ENCODE assay signal across 1 cellular context in the genomic region with DNA sequence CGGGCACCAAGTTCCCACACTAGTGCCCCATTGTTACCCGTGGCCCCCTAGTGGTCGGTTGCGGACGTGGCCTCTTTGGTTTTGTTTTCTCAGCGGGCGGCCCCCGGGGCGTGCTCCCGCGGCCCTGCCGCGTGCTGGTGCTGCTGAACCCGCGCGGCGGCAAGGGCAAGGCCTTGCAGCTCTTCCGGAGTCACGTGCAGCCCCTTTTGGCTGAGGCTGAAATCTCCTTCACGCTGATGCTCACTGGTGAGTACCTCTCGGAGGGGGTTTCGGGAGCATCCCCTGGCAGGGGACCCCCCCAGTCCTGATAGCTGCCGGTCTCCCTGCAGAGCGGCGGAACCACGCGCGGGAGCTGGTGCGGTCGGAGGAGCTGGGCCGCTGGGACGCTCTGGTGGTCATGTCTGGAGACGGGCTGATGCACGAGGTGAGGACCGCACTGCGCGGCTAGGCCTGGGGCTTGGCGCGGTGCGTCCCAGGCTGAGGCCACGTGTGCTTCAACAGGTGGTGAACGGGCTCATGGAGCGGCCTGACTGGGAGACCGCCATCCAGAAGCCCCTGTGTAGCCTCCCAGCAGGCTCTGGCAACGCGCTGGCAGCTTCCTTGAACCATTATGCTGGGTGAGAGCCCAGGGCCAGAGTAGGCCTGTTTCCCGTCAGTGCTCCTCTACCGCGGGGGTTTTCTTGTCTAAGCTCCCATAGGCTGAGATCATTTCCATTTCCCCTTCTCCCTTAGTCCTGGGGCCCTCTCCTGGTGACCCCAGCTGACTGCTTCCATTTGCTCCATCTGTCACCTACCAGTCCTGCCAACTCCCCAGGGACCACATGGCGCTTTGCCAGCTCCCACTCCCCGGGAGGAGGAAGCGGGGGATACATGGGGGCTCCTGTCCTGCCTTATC.
A peak's percentile ranks its signal among the peaks of the same experiment; 100 is the strongest.
TF ChIP-seq lines count a peak whose summit lies in the region.

No MANE protein-coding gene starts in this region.

TF ChIP-seq in HepG2, 621 proteins besides CTCF, POLR2A, EP300 and RAD21 (continued from another document):
- TF ChIP-seq, protein P1, sequence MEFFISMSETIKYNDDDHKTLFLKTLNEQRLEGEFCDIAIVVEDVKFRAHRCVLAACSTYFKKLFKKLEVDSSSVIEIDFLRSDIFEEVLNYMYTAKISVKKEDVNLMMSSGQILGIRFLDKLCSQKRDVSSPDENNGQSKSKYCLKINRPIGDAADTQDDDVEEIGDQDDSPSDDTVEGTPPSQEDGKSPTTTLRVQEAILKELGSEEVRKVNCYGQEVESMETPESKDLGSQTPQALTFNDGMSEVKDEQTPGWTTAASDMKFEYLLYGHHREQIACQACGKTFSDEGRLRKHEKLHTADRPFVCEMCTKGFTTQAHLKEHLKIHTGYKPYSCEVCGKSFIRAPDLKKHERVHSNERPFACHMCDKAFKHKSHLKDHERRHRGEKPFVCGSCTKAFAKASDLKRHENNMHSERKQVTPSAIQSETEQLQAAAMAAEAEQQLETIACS (CRISPR knock-in tag; IDR thresholded peaks at IDR 0.05), result peak; percentile 90
- TF ChIP-seq PLRG1 (conservative IDR thresholded peaks at IDR 0.05) (no peak), POLR2G (IDR thresholded peaks at IDR 0.05; ENCODE audit: low read depth, low read length) (peak; percentile 20), ZNF709 (CRISPR knock-in tag; IDR thresholded peaks at IDR 0.05) (peak; percentile 97), REPIN1 (CRISPR knock-in tag; IDR thresholded peaks at IDR 0.05; ENCODE audit: borderline replicate concordance, low read depth) (peak; percentile 97), ZFAT (CRISPR knock-in tag; conservative IDR thresholded peaks at IDR 0.05) (peak; percentile 97), ZNF501 (CRISPR knock-in tag; IDR thresholded peaks at IDR 0.05) (peak; percentile 87), BHLHE40 (IDR thresholded peaks at IDR 0.05; ENCODE audit: low read length) (peak; percentile 95), ZNF619 (CRISPR knock-in tag; IDR thresholded peaks at IDR 0.05) (no peak; the same call in 1 of the 2 replicates), STAT5B (CRISPR knock-in tag; IDR thresholded peaks at IDR 0.05) (no peak), ZNF382 (CRISPR knock-in tag; IDR thresholded peaks at IDR 0.05; ENCODE audit: borderline replicate concordance) (no peak), ZNF713 (CRISPR knock-in tag; IDR thresholded peaks at IDR 0.05) (no peak), TEAD3 (CRISPR knock-in tag; optimal IDR thresholded peaks at IDR 0.05; ENCODE audit: borderline replicate concordance) (peak; percentile 62), SIN3B (IDR thresholded peaks at IDR 0.05; ENCODE audit: low read length) (no peak), ZNF160 (CRISPR knock-in tag; IDR thresholded peaks at IDR 0.05) (peak; percentile 95), RARG (CRISPR knock-in tag; IDR thresholded peaks at IDR 0.05; ENCODE audit: low read depth) (no peak; the same call in 1 of the 2 replicates), SMARCE1 (IDR thresholded peaks at IDR 0.05; ENCODE audit: borderline replicate concordance) (no peak), ZNF30 (CRISPR knock-in tag; IDR thresholded peaks at IDR 0.05) (peak; percentile 99)
- TF ChIP-seq, protein P2, sequence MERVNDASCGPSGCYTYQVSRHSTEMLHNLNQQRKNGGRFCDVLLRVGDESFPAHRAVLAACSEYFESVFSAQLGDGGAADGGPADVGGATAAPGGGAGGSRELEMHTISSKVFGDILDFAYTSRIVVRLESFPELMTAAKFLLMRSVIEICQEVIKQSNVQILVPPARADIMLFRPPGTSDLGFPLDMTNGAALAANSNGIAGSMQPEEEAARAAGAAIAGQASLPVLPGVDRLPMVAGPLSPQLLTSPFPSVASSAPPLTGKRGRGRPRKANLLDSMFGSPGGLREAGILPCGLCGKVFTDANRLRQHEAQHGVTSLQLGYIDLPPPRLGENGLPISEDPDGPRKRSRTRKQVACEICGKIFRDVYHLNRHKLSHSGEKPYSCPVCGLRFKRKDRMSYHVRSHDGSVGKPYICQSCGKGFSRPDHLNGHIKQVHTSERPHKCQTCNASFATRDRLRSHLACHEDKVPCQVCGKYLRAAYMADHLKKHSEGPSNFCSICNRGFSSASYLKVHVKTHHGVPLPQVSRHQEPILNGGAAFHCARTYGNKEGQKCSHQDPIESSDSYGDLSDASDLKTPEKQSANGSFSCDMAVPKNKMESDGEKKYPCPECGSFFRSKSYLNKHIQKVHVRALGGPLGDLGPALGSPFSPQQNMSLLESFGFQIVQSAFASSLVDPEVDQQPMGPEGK (CRISPR knock-in tag; IDR thresholded peaks at IDR 0.05), result peak; percentile 96
- TF ChIP-seq, protein P3, sequence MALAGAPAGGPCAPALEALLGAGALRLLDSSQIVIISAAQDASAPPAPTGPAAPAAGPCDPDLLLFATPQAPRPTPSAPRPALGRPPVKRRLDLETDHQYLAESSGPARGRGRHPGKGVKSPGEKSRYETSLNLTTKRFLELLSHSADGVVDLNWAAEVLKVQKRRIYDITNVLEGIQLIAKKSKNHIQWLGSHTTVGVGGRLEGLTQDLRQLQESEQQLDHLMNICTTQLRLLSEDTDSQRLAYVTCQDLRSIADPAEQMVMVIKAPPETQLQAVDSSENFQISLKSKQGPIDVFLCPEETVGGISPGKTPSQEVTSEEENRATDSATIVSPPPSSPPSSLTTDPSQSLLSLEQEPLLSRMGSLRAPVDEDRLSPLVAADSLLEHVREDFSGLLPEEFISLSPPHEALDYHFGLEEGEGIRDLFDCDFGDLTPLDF (CRISPR knock-in tag; IDR thresholded peaks at IDR 0.05), result peak; percentile 96
- TF ChIP-seq, protein P4, sequence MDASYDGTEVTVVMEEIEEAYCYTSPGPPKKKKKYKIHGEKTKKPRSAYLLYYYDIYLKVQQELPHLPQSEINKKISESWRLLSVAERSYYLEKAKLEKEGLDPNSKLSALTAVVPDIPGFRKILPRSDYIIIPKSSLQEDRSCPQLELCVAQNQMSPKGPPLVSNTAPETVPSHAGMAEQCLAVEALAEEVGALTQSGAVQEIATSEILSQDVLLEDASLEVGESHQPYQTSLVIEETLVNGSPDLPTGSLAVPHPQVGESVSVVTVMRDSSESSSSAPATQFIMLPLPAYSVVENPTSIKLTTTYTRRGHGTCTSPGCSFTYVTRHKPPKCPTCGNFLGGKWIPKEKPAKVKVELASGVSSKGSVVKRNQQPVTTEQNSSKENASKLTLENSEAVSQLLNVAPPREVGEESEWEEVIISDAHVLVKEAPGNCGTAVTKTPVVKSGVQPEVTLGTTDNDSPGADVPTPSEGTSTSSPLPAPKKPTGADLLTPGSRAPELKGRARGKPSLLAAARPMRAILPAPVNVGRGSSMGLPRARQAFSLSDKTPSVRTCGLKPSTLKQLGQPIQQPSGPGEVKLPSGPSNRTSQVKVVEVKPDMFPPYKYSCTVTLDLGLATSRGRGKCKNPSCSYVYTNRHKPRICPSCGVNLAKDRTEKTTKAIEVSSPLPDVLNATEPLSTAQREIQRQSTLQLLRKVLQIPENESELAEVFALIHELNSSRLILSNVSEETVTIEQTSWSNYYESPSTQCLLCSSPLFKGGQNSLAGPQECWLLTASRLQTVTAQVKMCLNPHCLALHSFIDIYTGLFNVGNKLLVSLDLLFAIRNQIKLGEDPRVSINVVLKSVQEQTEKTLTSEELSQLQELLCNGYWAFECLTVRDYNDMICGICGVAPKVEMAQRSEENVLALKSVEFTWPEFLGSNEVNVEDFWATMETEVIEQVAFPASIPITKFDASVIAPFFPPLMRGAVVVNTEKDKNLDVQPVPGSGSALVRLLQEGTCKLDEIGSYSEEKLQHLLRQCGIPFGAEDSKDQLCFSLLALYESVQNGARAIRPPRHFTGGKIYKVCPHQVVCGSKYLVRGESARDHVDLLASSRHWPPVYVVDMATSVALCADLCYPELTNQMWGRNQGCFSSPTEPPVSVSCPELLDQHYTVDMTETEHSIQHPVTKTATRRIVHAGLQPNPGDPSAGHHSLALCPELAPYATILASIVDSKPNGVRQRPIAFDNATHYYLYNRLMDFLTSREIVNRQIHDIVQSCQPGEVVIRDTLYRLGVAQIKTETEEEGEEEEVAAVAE (CRISPR knock-in tag; IDR thresholded peaks at IDR 0.05; ENCODE audit: borderline replicate concordance), result peak; percentile 79; the same call in 1 of the 2 replicates
- TF ChIP-seq, protein P5, sequence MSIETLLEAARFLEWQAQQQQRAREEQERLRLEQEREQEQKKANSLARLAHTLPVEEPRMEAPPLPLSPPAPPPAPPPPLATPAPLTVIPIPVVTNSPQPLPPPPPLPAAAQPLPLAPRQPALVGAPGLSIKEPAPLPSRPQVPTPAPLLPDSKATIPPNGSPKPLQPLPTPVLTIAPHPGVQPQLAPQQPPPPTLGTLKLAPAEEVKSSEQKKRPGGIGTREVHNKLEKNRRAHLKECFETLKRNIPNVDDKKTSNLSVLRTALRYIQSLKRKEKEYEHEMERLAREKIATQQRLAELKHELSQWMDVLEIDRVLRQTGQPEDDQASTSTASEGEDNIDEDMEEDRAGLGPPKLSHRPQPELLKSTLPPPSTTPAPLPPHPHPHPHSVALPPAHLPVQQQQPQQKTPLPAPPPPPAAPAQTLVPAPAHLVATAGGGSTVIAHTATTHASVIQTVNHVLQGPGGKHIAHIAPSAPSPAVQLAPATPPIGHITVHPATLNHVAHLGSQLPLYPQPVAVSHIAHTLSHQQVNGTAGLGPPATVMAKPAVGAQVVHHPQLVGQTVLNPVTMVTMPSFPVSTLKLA (IDR thresholded peaks at IDR 0.05), result peak; percentile 41
- TF ChIP-seq, protein P6, sequence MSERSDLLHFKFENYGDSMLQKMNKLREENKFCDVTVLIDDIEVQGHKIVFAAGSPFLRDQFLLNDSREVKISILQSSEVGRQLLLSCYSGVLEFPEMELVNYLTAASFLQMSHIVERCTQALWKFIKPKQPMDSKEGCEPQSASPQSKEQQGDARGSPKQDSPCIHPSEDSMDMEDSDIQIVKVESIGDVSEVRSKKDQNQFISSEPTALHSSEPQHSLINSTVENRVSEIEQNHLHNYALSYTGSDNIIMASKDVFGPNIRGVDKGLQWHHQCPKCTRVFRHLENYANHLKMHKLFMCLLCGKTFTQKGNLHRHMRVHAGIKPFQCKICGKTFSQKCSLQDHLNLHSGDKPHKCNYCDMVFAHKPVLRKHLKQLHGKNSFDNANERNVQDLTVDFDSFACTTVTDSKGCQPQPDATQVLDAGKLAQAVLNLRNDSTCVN (CRISPR knock-in tag; IDR thresholded peaks at IDR 0.05; ENCODE audit: borderline replicate concordance), result peak; percentile 86
TF ChIP-seq in HepG2: peak in this region for 458.
